Comparison of ENCODE assay signal across 23 cellular contexts in genomic region chr17:82491196-82491530, GRCh38. TPM values are rescaled to one million over a fixed set of nuclear protein-coding genes. Genes with fewer than 3 reads are reported as not detected.
DNase-seq lines count a peak whose midpoint lies in the region; ATAC-seq, FAIRE-seq and TF ChIP-seq lines count a peak whose summit lies in the region.
"Had no signal": no experiment of that assay in that cellular context is flagged by ENCODE, and none has a peak within 500 bp of the region (broad histone marks: within the 10 kb centered on the region; RNA-seq: fewer than 3 reads in every experiment).

No MANE protein-coding gene starts in this region.

- H3K36me3 ChIP-seq in HepG2 (replicated peaks in 1 of 2; ENCODE audit: control insufficient read depth in 1 of 2, insufficient read depth in 2 of 2, low read length in 2 of 2) (peaks cover 6 to 15% of the 10 kb centered on the region in 2 experiments; a peak in 3 of 5 replicates), right lobe of liver (peaks cover 0 to 18% (median 0%) of the 10 kb centered on the region in 4 donors), H1 (ENCODE audit: control insufficient read depth in 2 of 4, insufficient read depth in 4 of 4, low read length in 3 of 4) (peaks cover 0 to 18% (median 11%) of the 10 kb centered on the region in 4 experiments; a peak in 6 of 8 replicates)

- H4K5ac ChIP-seq in H1 (ENCODE audit: insufficient read length, low read depth, low read length), result no peak overlapping the region

- H3K36me3 Mint-ChIP-seq in T-helper 17 cell (ENCODE audit: low read depth), result no peaks in the 10 kb centered on the region

- no peak overlapping the region for H2BK20ac ChIP-seq in H1 (ENCODE audit: low read length)

- H3K9ac ChIP-seq in HepG2 (ENCODE audit: insufficient read depth, low read depth, low read length) (no peak overlapping the region), H1 (replicated peaks in 1 of 4; ENCODE audit: extremely low read depth in 1 of 4, low read depth in 3 of 4, low read length in 3 of 4) (no peak overlapping the region)

- WGBS in HepG2 (ENCODE audit: low lambda C conversion rate), result 88% methylated on average over 8 of the region's 10 CpGs
- no CpG with 5 or more reads among the region's 10 CpGs for WGBS in right lobe of liver (ENCODE audit: insufficient coverage, low coverage, low lambda C conversion rate, missing lambda C conversion rate)
- WGBS in H1 (ENCODE audit: extremely low coverage in 1 of 2, insufficient coverage in 1 of 2, insufficient read length in 1 of 2, insufficient replicate concordance in 2 of 2, low coverage in 1 of 2, low lambda C conversion rate in 2 of 2, missing lambda C conversion rate in 1 of 2), 2 experiments, result 93% methylated on average over 10 of the region's 10 CpGs; no CpG with 5 or more reads in 1 of the 2 experiments

- no peaks in the 10 kb centered on the region for H3K79me1 ChIP-seq in H1 (ENCODE audit: low read depth, low read length)

- H3K9me3 ChIP-seq in HepG2 (ENCODE audit: low read length) (no peaks in the 10 kb centered on the region), right lobe of liver (no peaks in the 10 kb centered on the region), T-helper 17 cell (ENCODE audit: control insufficient read depth, low read length, poor library complexity, severe bottlenecking) (no peaks in the 10 kb centered on the region), H1 (ENCODE audit: insufficient read depth in 2 of 2, low read depth in 1 of 2, low read length in 1 of 2) (no peaks in the 10 kb centered on the region)
- H3K9me3 ChIP-seq: BE2C, HAP-1 had no signal

- CTCF ChIA-PET in HepG2 (lab: Yijun Ruan, JAX; ENCODE audit: low intra/inter-chr PET ratio, low total read pairs), result no interaction called here
- CTCF ChIA-PET in H1 (lab: Charles Lee; ENCODE audit: partially characterized antibody), result interaction anchor here (0.9 to 3.7 kb wide), 5 partner anchors 9 to 63 kb away, joined by 3 to 20 read pairs (median 6); no protein-coding TSS in a partner anchor

- H3K18ac ChIP-seq in H1 (ENCODE audit: extremely low read depth, low read length), result no peak overlapping the region

- H3K27me3 ChIP-seq in HepG2 (ENCODE audit: control insufficient read depth in 1 of 2, insufficient read depth in 2 of 2, low read length in 2 of 2), result no peaks in the 10 kb centered on the region
- H3K27me3 ChIP-seq in right lobe of liver, result no peaks in the 10 kb centered on the region
- H3K27me3 ChIP-seq in H1 (replicated peaks in 1 of 4; ENCODE audit: control insufficient read depth in 3 of 4, extremely low read depth in 1 of 4, insufficient read depth in 3 of 4, low read length in 3 of 4), result peaks cover 0 to 8% (median 4%) of the 10 kb centered on the region in 4 experiments; a peak in 4 of 7 replicates
- H3K27me3 ChIP-seq: BE2C had no signal

- H3K79me2 ChIP-seq in HepG2 (ENCODE audit: insufficient read depth, low read length), result no peaks in the 10 kb centered on the region
- H3K79me2 ChIP-seq in H1 (ENCODE audit: control insufficient read depth in 1 of 2, insufficient read depth in 2 of 2, low read length in 2 of 2), result no peaks in the 10 kb centered on the region

- no peak overlapping the region for H3K23ac ChIP-seq in H1 (ENCODE audit: insufficient read length)

- H3K4me2 ChIP-seq in HepG2 (ENCODE audit: low read depth, low read length) (no peak overlapping the region), H1 (ENCODE audit: insufficient read depth in 1 of 2, low read depth in 2 of 2, low read length in 2 of 2) (no peak overlapping the region)
- H3K4me2 ChIP-seq: GM23338, PC-9 had no signal

- no peak overlapping the region for H4K91ac ChIP-seq in H1 (replicated peaks; ENCODE audit: insufficient read length, low read length)

- H3K4me3 ChIP-seq in HepG2 (replicated peaks in 1 of 3; ENCODE audit: insufficient read depth in 1 of 3, low read depth in 2 of 3, low read length in 3 of 3) (no peak overlapping the region), right lobe of liver (no peak overlapping the region), H1 (ENCODE audit: extremely low read depth in 1 of 4, insufficient read depth in 2 of 4, low read depth in 3 of 4, low read length in 4 of 4) (no peak overlapping the region)
- H3K4me3 ChIP-seq: GM23338, HAP-1, PC-9 had no signal

- peak overlapping the region; percentile 75; the same call in 1 of the 2 replicates for H2BK5ac ChIP-seq in H1 (ENCODE audit: low read depth, low read length)

- H2AK5ac ChIP-seq in H1 (ENCODE audit: low read depth, low read length), result no peak overlapping the region; the same call in 1 of the 2 replicates

- H3K27me3 Mint-ChIP-seq in T-helper 17 cell, result no peaks in the 10 kb centered on the region

- H2BK12ac ChIP-seq in H1 (ENCODE audit: low read depth, low read length), result 0 out of 2 replicates have a peak overlapping the region, but pooled peaks have one; percentile 23

- TF ChIP-seq EP300 in HepG2 (IDR thresholded peaks at IDR 0.05; ENCODE audit: low read depth in 2 of 2, low read length in 2 of 2) (no peak), HepG2 (CRISPR knock-in tag; IDR thresholded peaks at IDR 0.05; ENCODE audit: borderline replicate concordance) (no peak), H1 (IDR thresholded peaks at IDR 0.05; ENCODE audit: borderline replicate concordance in 1 of 2, low read depth in 2 of 2, low read length in 2 of 2) (no peak)

- FAIRE-seq in HepG2 (lab: Jason Lieb, UNC), result no peak
- no peak for FAIRE-seq in H1 (lab: Jason Lieb, UNC)

- peak overlapping the region; percentile 21 for H3K27ac Mint-ChIP-seq in T-helper 17 cell
- H3K27ac Mint-ChIP-seq: CD4-positive, CD25-positive, alpha-beta regulatory T cell; GM23338; HFFc6 had no signal

- H3K4me3 Mint-ChIP-seq in T-helper 17 cell, result no peak overlapping the region
- H3K4me3 Mint-ChIP-seq: CD4-positive, CD25-positive, alpha-beta regulatory T cell; GM23338; HFFc6 had no signal

- no peak for DNase-seq in HepG2 (ENCODE audit: low spot score)
- DNase-seq in right lobe of liver, result no peak
- DNase-seq in T-helper 17 cell, result no peak
- DNase-seq in H1 (ENCODE audit: low read depth in 1 of 2, low spot score in 2 of 2), result no peak
- DNase-seq in NCI-H146 treated with DMSO at 0.1 percent for 48 hours (lab: John Stamatoyannopoulos, UW; ENCODE audit: unreplicated experiment), result no peak
- no peak for DNase-seq in GM10266 (ENCODE audit: extremely low spot score)
- no peak for DNase-seq in stimulated activated naive CD8-positive, alpha-beta T cell treated with anti-CD3 and anti-CD28 coated beads, Interleukin-15, Interleukin-2, amounts not matched to agents 100 U/mL and 50 U/mL, for 24 hours
- DNase-seq: 8988T; ACHN; BE2C; CD4-positive, CD25-positive, alpha-beta regulatory T cell; HFFc6; NCI-H1092 treated with DMSO at 0.1 percent for 48 hours; NCI-H1436 treated with DMSO at 0.1 percent for 48 hours; NCI-H1930; NCI-H446; NCI-H524 treated with DMSO at 0.1 percent for 48 hours; NK-92 treated with Interleukin-12 subunit alpha and Interleukin-12 subunit beta, amount 100 ng/mL, for 24 hours; PC-9; RPMI8226 had no signal

- TF ChIP-seq POLR2A in HepG2 (IDR thresholded peaks at IDR 0.05; ENCODE audit: insufficient read depth in 1 of 2, low read depth in 2 of 2, low read length in 2 of 2) (no peak), right lobe of liver (IDR thresholded peaks at IDR 0.05) (no peak), H1 (IDR thresholded peaks at IDR 0.05; ENCODE audit: control extremely low read depth in 1 of 2, low read depth in 2 of 2, low read length in 2 of 2) (no peak)

- peak overlapping the region; percentile 9; the same call in 1 of the 2 replicates for H4K8ac ChIP-seq in H1 (ENCODE audit: extremely low read depth, insufficient read depth, low read length)

- no peak overlapping the region for H3K4ac ChIP-seq in H1 (replicated peaks; ENCODE audit: insufficient read length, low read depth, low read length)

- ATAC-seq in HepG2 (no peak), right lobe of liver (no peak), T-helper 17 cell (no peak), HG03520 (IDR thresholded peaks at IDR 0.05; ENCODE audit: unreplicated experiment) (no peak)
- ATAC-seq in stimulated activated naive CD8-positive, alpha-beta T cell treated with anti-CD3 and anti-CD28 coated beads, Interleukin-15, Interleukin-2, amounts not matched to agents 100 U/mL and 50 U/mL, for 24 hours, result no peak
- ATAC-seq: GM23338 had no signal

- peaks cover 44% of the 10 kb centered on the region for H3K4me1 ChIP-seq in HepG2 (ENCODE audit: insufficient read depth, low read length)
- H3K4me1 ChIP-seq in right lobe of liver, result peaks cover 0 to 2% (median 0%) of the 10 kb centered on the region in 4 donors
- H3K4me1 ChIP-seq in H1 (replicated peaks in 1 of 4; ENCODE audit: control insufficient read depth in 3 of 4, insufficient read depth in 4 of 4, low read length in 3 of 4), result peaks cover 0 to 11% (median 6%) of the 10 kb centered on the region in 4 experiments; a peak in 6 of 7 replicates

- intact Hi-C loops in HepG2 (cut with micrococcal nuclease; ENCODE audit: unreplicated experiment), result no loop called here
- intact Hi-C loops in right lobe of liver (cut with DNase I), result no loop called here

- in situ Hi-C loops in HepG2 (cut with HindIII; ENCODE audit: extremely low pct_ligation_motif_present, low pct_unique_long_range_greater_than_20kb), result no loop called here

- H3K4me1 Mint-ChIP-seq in T-helper 17 cell, result peaks cover 14% of the 10 kb centered on the region

- no peak overlapping the region for H2BK15ac ChIP-seq in H1 (ENCODE audit: low read length)

- H3K56ac ChIP-seq in H1 (replicated peaks; ENCODE audit: insufficient read length, low read depth, low read length), result no peak overlapping the region

- POLR2A ChIA-PET in HepG2 (lab: Yijun Ruan, JAX) (no interaction called here), H1 (lab: Charles Lee; ENCODE audit: partially characterized antibody) (interaction anchor here (2.1 kb wide), 1 partner anchor 11 kb away, joined by 7 read pairs; no protein-coding TSS in a partner anchor)

- TF ChIP-seq RAD21 in HepG2 (CRISPR knock-in tag; IDR thresholded peaks at IDR 0.05) (no peak), H1 (IDR thresholded peaks at IDR 0.05 in 1 of 2, conservative IDR thresholded peaks at IDR 0.05 in 1 of 2; ENCODE audit: low read depth in 2 of 2, low read length in 2 of 2) (no peak)

- H3K27ac ChIP-seq in HepG2 (ENCODE audit: extremely low read length, insufficient read depth, low read length) (no peak overlapping the region), right lobe of liver (no peak overlapping the region), H1 (ENCODE audit: low read depth, low read length) (no peak overlapping the region)
- H3K27ac ChIP-seq: PC-9 had no signal

- TF ChIP-seq CTCF in HepG2 (CRISPR knock-in tag; IDR thresholded peaks at IDR 0.05), result no peak
- no peak for TF ChIP-seq CTCF in right lobe of liver (IDR thresholded peaks at IDR 0.05)
- no peak for TF ChIP-seq CTCF in H1 (IDR thresholded peaks at IDR 0.05; ENCODE audit: control extremely low read depth in 1 of 3, insufficient read depth in 1 of 3, low read depth in 1 of 3, low read length in 3 of 3)
- TF ChIP-seq CTCF in GM10266 (IDR thresholded peaks at IDR 0.05; ENCODE audit: control insufficient read depth, insufficient read depth, low read depth, missing control alignments), result no peak

- H2AFZ ChIP-seq in HepG2 (ENCODE audit: low read length) (no peak overlapping the region), H1 (ENCODE audit: low read length) (no peak overlapping the region)
- H2AFZ ChIP-seq: GM23338, PC-9 had no signal

- H3K14ac ChIP-seq in H1 (ENCODE audit: insufficient read length), result no peak overlapping the region

- no peak overlapping the region for H2BK120ac ChIP-seq in H1 (replicated peaks; ENCODE audit: low read depth, low read length)

- no TSS peak for BruUV-seq in HepG2 (replicated peaks; lab: Mats Ljungman, UMichigan)

- H3K23me2 ChIP-seq in H1 (ENCODE audit: low read depth, low read length), result no peaks in the 10 kb centered on the region

- H4K20me1 ChIP-seq in HepG2 (ENCODE audit: insufficient read depth, low read length), result no peaks in the 10 kb centered on the region
- peaks cover 0 to 1% of the 10 kb centered on the region in 2 experiments for H4K20me1 ChIP-seq in H1 (replicated peaks in 1 of 2; ENCODE audit: control insufficient read depth in 1 of 2, insufficient read depth in 2 of 2, low read length in 2 of 2)

RNA-seq across cellular contexts. Expression of gene FOXK2, which starts 28.4 kb away (rescaled TPM):
- 47.7 and 67.2 TPM in 2 replicates for total RNA-seq in HepG2 (2016; rRNA removed; fragmentation: Illumina TruSeq; extraction: Trizol)
- total RNA-seq in HepG2 (2016; cell fraction: cytosol; rRNA removed; fragmentation: Illumina TruSeq; extraction: Trizol; ENCODE audit: low read depth), result 118 and 125 TPM in 2 replicates
- total RNA-seq in HepG2 (2016; cell fraction: insoluble cytoplasmic fraction; rRNA removed; fragmentation: Illumina TruSeq; extraction: Trizol), result 39.3 and 64.3 TPM in 2 replicates
- 103 and 104 TPM in 2 replicates for total RNA-seq in HepG2 (2016; cell fraction: membrane; rRNA removed; fragmentation: Illumina TruSeq; extraction: Trizol)
- total RNA-seq in HepG2 (2016; cell fraction: nucleus; rRNA removed; fragmentation: Illumina TruSeq; extraction: Trizol), result 38.8 and 51.8 TPM in 2 replicates
- 67.1 and 73.1 TPM in 2 replicates for polyA plus RNA-seq in HepG2 (2011; rRNA removed)
- polyA plus RNA-seq in HepG2 (2011; cell fraction: cytosol; rRNA removed), result 53.2 and 56.1 TPM in 2 replicates
- polyA plus RNA-seq in HepG2 (2011; cell fraction: nucleus; rRNA removed), result 50.7 and 52.2 TPM in 2 replicates
- polyA plus RNA-seq in HepG2 (2012), result 78.2 and 88.0 TPM in 2 replicates
- 38.6 and 41.3 TPM in 2 replicates for polyA plus RNA-seq in HepG2 (2016; cell fraction: cytosol; fragmentation: Illumina TruSeq; extraction: Trizol; ENCODE audit: low read depth)
- 59.9 and 75.2 TPM in 2 replicates for polyA plus RNA-seq in HepG2 (2016; cell fraction: insoluble cytoplasmic fraction; fragmentation: Illumina TruSeq; extraction: Trizol; ENCODE audit: low read depth)
- polyA plus RNA-seq in HepG2 (2016; cell fraction: membrane; fragmentation: Illumina TruSeq; extraction: Trizol; ENCODE audit: low read depth), result 80.8 and 99.2 TPM in 2 replicates
- polyA plus RNA-seq in HepG2 (2016; cell fraction: nucleus; fragmentation: Illumina TruSeq; extraction: Trizol; ENCODE audit: insufficient read depth, low read depth), result 80.4 and 81.2 TPM in 2 replicates
- 83.4 and 116 TPM in 2 replicates for polyA minus RNA-seq in HepG2 (2011; rRNA and poly(A)+ RNA removed; ENCODE audit: low replicate concordance)
- 74.6 and 79.0 TPM in 2 replicates for polyA minus RNA-seq in HepG2 (2011; cell fraction: cytosol; rRNA and poly(A)+ RNA removed)
- polyA minus RNA-seq in HepG2 (2011; cell fraction: nucleus; rRNA and poly(A)+ RNA removed), result 55.5 and 74.1 TPM in 2 replicates
- 10 to 100 TPM; 14.1 to 20.5 (median 16.1) TPM for total RNA-seq in right lobe of liver
- 10 to 100 TPM; 41.5 to 42.7 TPM for total RNA-seq in T-helper 17 cell
- total RNA-seq in H1 (2021; fragmentation: NEBNext Ultra II Directional; extraction: Animal tissue kit (Norgen Biotek cat#: 25700)), result 64.9 and 66.9 TPM in 2 replicates
- polyA plus RNA-seq in H1 (2011; rRNA removed), result 34.7 and 42.3 TPM in 2 replicates
- 24.9 TPM for polyA plus RNA-seq in H1 (2011; cell fraction: cytosol; rRNA removed)
- polyA plus RNA-seq in H1 (2011; cell fraction: nucleus; rRNA removed), result 36.3 TPM
- polyA plus RNA-seq in H1 (2012, experiment 1 of 2), result 28.7 to 37.8 TPM (median 33.9 TPM) in 4 replicates
- polyA plus RNA-seq in H1 (2012, experiment 2 of 2), result 25.2 TPM
- polyA plus RNA-seq in H1 (2013, experiment 1 of 2), result 43.7 TPM
- 43.0 TPM for polyA plus RNA-seq in H1 (2013, experiment 2 of 2)
- polyA minus RNA-seq in H1 (2011; rRNA and poly(A)+ RNA removed), result 29.1 and 37.4 TPM in 2 replicates
- polyA minus RNA-seq in H1 (2011; cell fraction: cytosol; rRNA and poly(A)+ RNA removed), result 53.7 TPM
- 35.2 TPM for polyA minus RNA-seq in H1 (2011; cell fraction: nucleus; rRNA and poly(A)+ RNA removed)

RNA-seq across cellular contexts. Expression of gene NARF, which starts 32.6 kb away (rescaled TPM):
- 61.1 and 69.8 TPM in 2 replicates for total RNA-seq in HepG2 (2016; rRNA removed; fragmentation: Illumina TruSeq; extraction: Trizol)
- total RNA-seq in HepG2 (2016; cell fraction: cytosol; rRNA removed; fragmentation: Illumina TruSeq; extraction: Trizol; ENCODE audit: low read depth), result 34.2 and 37.8 TPM in 2 replicates
- 63.6 and 70.0 TPM in 2 replicates for total RNA-seq in HepG2 (2016; cell fraction: insoluble cytoplasmic fraction; rRNA removed; fragmentation: Illumina TruSeq; extraction: Trizol)
- 62.0 and 64.0 TPM in 2 replicates for total RNA-seq in HepG2 (2016; cell fraction: membrane; rRNA removed; fragmentation: Illumina TruSeq; extraction: Trizol)
- total RNA-seq in HepG2 (2016; cell fraction: nucleus; rRNA removed; fragmentation: Illumina TruSeq; extraction: Trizol), result 32.3 and 41.4 TPM in 2 replicates
- 137 and 144 TPM in 2 replicates for polyA plus RNA-seq in HepG2 (2011; rRNA removed)
- 155 and 177 TPM in 2 replicates for polyA plus RNA-seq in HepG2 (2011; cell fraction: cytosol; rRNA removed)
- polyA plus RNA-seq in HepG2 (2011; cell fraction: nucleus; rRNA removed), result 165 and 174 TPM in 2 replicates
- polyA plus RNA-seq in HepG2 (2012), result 79.6 and 111 TPM in 2 replicates
- 46.7 and 48.3 TPM in 2 replicates for polyA plus RNA-seq in HepG2 (2016; cell fraction: cytosol; fragmentation: Illumina TruSeq; extraction: Trizol; ENCODE audit: low read depth)
- polyA plus RNA-seq in HepG2 (2016; cell fraction: insoluble cytoplasmic fraction; fragmentation: Illumina TruSeq; extraction: Trizol; ENCODE audit: low read depth), result 78.0 and 81.9 TPM in 2 replicates
- 47.5 and 59.5 TPM in 2 replicates for polyA plus RNA-seq in HepG2 (2016; cell fraction: membrane; fragmentation: Illumina TruSeq; extraction: Trizol; ENCODE audit: low read depth)
- 89.0 and 97.4 TPM in 2 replicates for polyA plus RNA-seq in HepG2 (2016; cell fraction: nucleus; fragmentation: Illumina TruSeq; extraction: Trizol; ENCODE audit: insufficient read depth, low read depth)
- 42.5 and 59.2 TPM in 2 replicates for polyA minus RNA-seq in HepG2 (2011; rRNA and poly(A)+ RNA removed; ENCODE audit: low replicate concordance)
- polyA minus RNA-seq in HepG2 (2011; cell fraction: cytosol; rRNA and poly(A)+ RNA removed), result 31.3 and 38.9 TPM in 2 replicates
- polyA minus RNA-seq in HepG2 (2011; cell fraction: nucleus; rRNA and poly(A)+ RNA removed), result 31.5 and 44.4 TPM in 2 replicates
- total RNA-seq in right lobe of liver, result 10 to 100 TPM in 5 of 6 experiments, 1 to 10 TPM in 1; 9.3 to 48.6 (median 21.8) TPM
- 10 to 100 TPM; 86.2 to 94.4 TPM for total RNA-seq in T-helper 17 cell
- total RNA-seq in H1 (2021; fragmentation: NEBNext Ultra II Directional; extraction: Animal tissue kit (Norgen Biotek cat#: 25700)), result 87.4 and 97.4 TPM in 2 replicates
- 131 and 161 TPM in 2 replicates for polyA plus RNA-seq in H1 (2011; rRNA removed)
- 156 TPM for polyA plus RNA-seq in H1 (2011; cell fraction: cytosol; rRNA removed)
- polyA plus RNA-seq in H1 (2011; cell fraction: nucleus; rRNA removed), result 116 TPM
- polyA plus RNA-seq in H1 (2012, experiment 1 of 2), result 89.4 to 142 TPM (median 122 TPM) in 4 replicates
- polyA plus RNA-seq in H1 (2012, experiment 2 of 2), result 150 TPM
- 84.3 TPM for polyA plus RNA-seq in H1 (2013, experiment 1 of 2)
- polyA plus RNA-seq in H1 (2013, experiment 2 of 2), result 84.4 TPM
- polyA minus RNA-seq in H1 (2011; rRNA and poly(A)+ RNA removed), result 87.8 and 110 TPM in 2 replicates
- polyA minus RNA-seq in H1 (2011; cell fraction: cytosol; rRNA and poly(A)+ RNA removed), result 48.8 TPM
- 33.9 TPM for polyA minus RNA-seq in H1 (2011; cell fraction: nucleus; rRNA and poly(A)+ RNA removed)

RNA-seq across cellular contexts. Expression of gene CYBC1, which starts 40.6 kb away (rescaled TPM):
- 27.1 and 43.4 TPM in 2 replicates for total RNA-seq in HepG2 (2016; rRNA removed; fragmentation: Illumina TruSeq; extraction: Trizol)
- total RNA-seq in HepG2 (2016; cell fraction: cytosol; rRNA removed; fragmentation: Illumina TruSeq; extraction: Trizol; ENCODE audit: low read depth), result 72.9 and 78.4 TPM in 2 replicates
- total RNA-seq in HepG2 (2016; cell fraction: insoluble cytoplasmic fraction; rRNA removed; fragmentation: Illumina TruSeq; extraction: Trizol), result 23.7 and 43.2 TPM in 2 replicates
- 74.7 and 83.2 TPM in 2 replicates for total RNA-seq in HepG2 (2016; cell fraction: membrane; rRNA removed; fragmentation: Illumina TruSeq; extraction: Trizol)
- total RNA-seq in HepG2 (2016; cell fraction: nucleus; rRNA removed; fragmentation: Illumina TruSeq; extraction: Trizol), result 38.5 and 40.4 TPM in 2 replicates
- 44.1 and 56.8 TPM in 2 replicates for polyA plus RNA-seq in HepG2 (2011; rRNA removed)
- polyA plus RNA-seq in HepG2 (2011; cell fraction: cytosol; rRNA removed), result 43.1 and 61.0 TPM in 2 replicates
- polyA plus RNA-seq in HepG2 (2011; cell fraction: nucleus; rRNA removed), result 170 and 187 TPM in 2 replicates
- polyA plus RNA-seq in HepG2 (2012), result 22.9 and 33.5 TPM in 2 replicates
- 7.9 and 8.6 TPM in 2 replicates for polyA plus RNA-seq in HepG2 (2016; cell fraction: cytosol; fragmentation: Illumina TruSeq; extraction: Trizol; ENCODE audit: low read depth)
- polyA plus RNA-seq in HepG2 (2016; cell fraction: insoluble cytoplasmic fraction; fragmentation: Illumina TruSeq; extraction: Trizol; ENCODE audit: low read depth), result 17.6 and 23.7 TPM in 2 replicates
- polyA plus RNA-seq in HepG2 (2016; cell fraction: membrane; fragmentation: Illumina TruSeq; extraction: Trizol; ENCODE audit: low read depth), result 13.1 and 13.7 TPM in 2 replicates
- polyA plus RNA-seq in HepG2 (2016; cell fraction: nucleus; fragmentation: Illumina TruSeq; extraction: Trizol; ENCODE audit: insufficient read depth, low read depth), result 99.7 and 100 TPM in 2 replicates
- polyA minus RNA-seq in HepG2 (2011; rRNA and poly(A)+ RNA removed; ENCODE audit: low replicate concordance), result 44.8 and 70.0 TPM in 2 replicates
- 34.6 and 36.4 TPM in 2 replicates for polyA minus RNA-seq in HepG2 (2011; cell fraction: cytosol; rRNA and poly(A)+ RNA removed)
- 46.0 and 49.1 TPM in 2 replicates for polyA minus RNA-seq in HepG2 (2011; cell fraction: nucleus; rRNA and poly(A)+ RNA removed)
- 10 to 100 TPM; 29.4 to 82.4 (median 46.4) TPM for total RNA-seq in right lobe of liver
- total RNA-seq in T-helper 17 cell, result 100 to 1,000 TPM; 110 to 121 TPM
- total RNA-seq in H1 (2021; fragmentation: NEBNext Ultra II Directional; extraction: Animal tissue kit (Norgen Biotek cat#: 25700)), result 66.7 and 74.6 TPM in 2 replicates
- 81.4 and 116 TPM in 2 replicates for polyA plus RNA-seq in H1 (2011; rRNA removed)
- polyA plus RNA-seq in H1 (2011; cell fraction: cytosol; rRNA removed), result 91.4 TPM
- 123 TPM for polyA plus RNA-seq in H1 (2011; cell fraction: nucleus; rRNA removed)
- 45.3 to 72.9 TPM (median 65.7 TPM) in 4 replicates for polyA plus RNA-seq in H1 (2012, experiment 1 of 2)
- 103 TPM for polyA plus RNA-seq in H1 (2012, experiment 2 of 2)
- polyA plus RNA-seq in H1 (2013, experiment 1 of 2), result 51.4 TPM
- 50.6 TPM for polyA plus RNA-seq in H1 (2013, experiment 2 of 2)
- 48.1 and 52.9 TPM in 2 replicates for polyA minus RNA-seq in H1 (2011; rRNA and poly(A)+ RNA removed)
- polyA minus RNA-seq in H1 (2011; cell fraction: cytosol; rRNA and poly(A)+ RNA removed), result 79.5 TPM
- 81.6 TPM for polyA minus RNA-seq in H1 (2011; cell fraction: nucleus; rRNA and poly(A)+ RNA removed)

Comparison
In these comparisons a context has a peak if more than half of its experiments do, and no peak if none do; other contexts are left out.
1. Of the 41 proteins assayed by ChIP-seq in both HepG2 and H1: peak only in HepG2: PHF8; only in H1: none; in both: none; in neither: 40.